In genomic region chr5:171857537-171857936, GRCh38 we compare ENCODE assay signal across 21 cellular contexts.
A peak's percentile ranks its signal among the peaks of the same experiment; 100 is the strongest.
DNase-seq lines count a peak whose midpoint lies in the region; ATAC-seq and TF ChIP-seq lines count a peak whose summit lies in the region.
"Had no signal": no experiment of that assay in that cellular context is flagged by ENCODE, and none has a peak within 500 bp of the region (broad histone marks: within the 10 kb centered on the region; RNA-seq: fewer than 3 reads in every experiment).

No MANE protein-coding gene starts in this region.

- no TSS peak for BruUV-seq in Caco-2 (replicated peaks; lab: Mats Ljungman, UMichigan)

- H3K9ac ChIP-seq in endodermal cell (ENCODE audit: extremely low read depth, low read length, poor library complexity, severe bottlenecking) = no peak overlapping the region
- H3K9ac ChIP-seq: SK-N-SH had no signal

- CTCF ChIA-PET in Caco-2 (lab: Charles Lee) = no interaction called here
- CTCF ChIA-PET in WTC11 (lab: Charles Lee) = interaction anchor here (0.7 to 2.4 kb wide), 22 partner anchors 11 to 439 kb away, joined by 3 to 24 read pairs (median 5); partner anchors contain the start of gene FGF18

- H3K27ac ChIP-seq in endodermal cell (ENCODE audit: low read depth, low read length) = peak overlapping the region; percentile 78
- H3K27ac ChIP-seq: A549, psoas muscle, suprapubic skin had no signal

- H3K4me1 Mint-ChIP-seq in Caco-2 (ENCODE audit: low read depth, unreplicated experiment) (no peaks in the 10 kb centered on the region), WTC11 (peaks cover 16% of the 10 kb centered on the region), endodermal cell (peaks cover 19% of the 10 kb centered on the region), nephron (peaks cover 21% of the 10 kb centered on the region)

- H3K36me3 ChIP-seq in Caco-2 (ENCODE audit: control insufficient read depth, insufficient read depth, low read length) (peaks cover 3% of the 10 kb centered on the region), endodermal cell (ENCODE audit: control insufficient read depth, insufficient read depth, low read length) (peaks cover 8% of the 10 kb centered on the region)

- WGBS in endodermal cell (ENCODE audit: insufficient coverage in 1 of 2, insufficient read length in 1 of 2), 2 experiments = 53 to 63% methylated on average over 5 to 13 of the region's 13 CpGs

- H3K36me3 Mint-ChIP-seq in Caco-2 (ENCODE audit: insufficient read depth, unreplicated experiment) (peaks cover 13% of the 10 kb centered on the region), WTC11 (no peaks in the 10 kb centered on the region; the same call in 1 of the 2 replicates), endodermal cell (ENCODE audit: low read depth) (peaks cover 25% of the 10 kb centered on the region), nephron (ENCODE audit: low read depth) (peaks cover 32% of the 10 kb centered on the region)

- ATAC-seq in WTC11 (no peak; the same call in 1 of the 2 replicates), GM21367 (IDR thresholded peaks at IDR 0.05; ENCODE audit: unreplicated experiment) (no peak), SK-N-SH treated with all-trans-retinoic acid at 6 μM for 48 hours (no peak), GM21360 (IDR thresholded peaks at IDR 0.05; ENCODE audit: unreplicated experiment) (no peak)

- TF ChIP-seq CTCF in Caco-2 (IDR thresholded peaks at IDR 0.05; ENCODE audit: insufficient read depth in 1 of 2, low read depth in 1 of 2, low read length in 1 of 2, severe bottlenecking in 1 of 2, unreplicated experiment in 1 of 2) (no peak), WTC11 (IDR thresholded peaks at IDR 0.05) (no peak), endodermal cell (conservative IDR thresholded peaks at IDR 0.05) (no peak), nephron (IDR thresholded peaks at IDR 0.05; ENCODE audit: unreplicated experiment in 3 of 3) (no peak)

- DNase-seq in Caco-2 (no peak), WTC11 (ENCODE audit: low spot score) (no peak), endodermal cell (peak; percentile 92)
- DNase-seq in stimulated activated CD4-positive, alpha-beta T cell treated with anti-CD3 and anti-CD28 coated beads, Interleukin-2, amount 100 ng/mL, for 48 hours = no peak
- DNase-seq: activated CD4-positive, alpha-beta T cell treated with anti-CD3 and anti-CD28 coated beads, Interleukin-2, amount 10 ng/mL, durations not matched to agents 24 days and 14 days; activated T-cell treated with anti-CD3 and anti-CD28 coated beads, Interleukin-2, amount 50 U/mL, for 48 hours; CD8-positive, alpha-beta memory T cell; DMS79 treated with DMSO at 0.1 percent for 48 hours; psoas muscle; SK-N-SH; stimulated activated CD4-positive, alpha-beta T cell treated with anti-CD3 and anti-CD28 coated beads, Interleukin-1b, Interleukin-23, amount 100 ng/mL, for 48 hours had no signal

- H3K9me3 ChIP-seq in Caco-2 (no peaks in the 10 kb centered on the region), endodermal cell (ENCODE audit: control insufficient read depth, low read length) (no peaks in the 10 kb centered on the region)
- H3K9me3 ChIP-seq: A549, psoas muscle, SK-N-SH, suprapubic skin had no signal

- H3K27me3 ChIP-seq in Caco-2 (replicated peaks; ENCODE audit: control insufficient read depth, insufficient read depth, low read length) (no peaks in the 10 kb centered on the region), endodermal cell (ENCODE audit: control insufficient read depth, insufficient read depth, low read length, poor library complexity, severe bottlenecking) (no peaks in the 10 kb centered on the region)
- H3K27me3 ChIP-seq: suprapubic skin had no signal

- no peaks in the 10 kb centered on the region for H3K27me3 Mint-ChIP-seq in Caco-2 (ENCODE audit: insufficient read depth, unreplicated experiment)
- no peaks in the 10 kb centered on the region for H3K27me3 Mint-ChIP-seq in WTC11 (ENCODE audit: low read depth)
- no peaks in the 10 kb centered on the region for H3K27me3 Mint-ChIP-seq in endodermal cell (ENCODE audit: insufficient read depth)
- no peaks in the 10 kb centered on the region for H3K27me3 Mint-ChIP-seq in nephron (ENCODE audit: low read depth)
- H3K27me3 Mint-ChIP-seq: activated CD4-positive, alpha-beta T cell treated with anti-CD3 and anti-CD28 coated beads, Interleukin-2, amount 10 ng/mL, durations not matched to agents 24 days and 14 days; activated naive CD4-positive, alpha-beta T cell treated with anti-CD3 and anti-CD28 coated beads, Interleukin-2, amount 50 U/mL, for 24 hours; CD8-positive, alpha-beta memory T cell; central memory CD8-positive, alpha-beta T cell had no signal

- H3K4me1 ChIP-seq in Caco-2 = no peaks in the 10 kb centered on the region
- H3K4me1 ChIP-seq in endodermal cell (ENCODE audit: control insufficient read depth, insufficient read depth, low read length) = peaks cover 3% of the 10 kb centered on the region
- H3K4me1 ChIP-seq: A549, psoas muscle, suprapubic skin had no signal

- H3K27ac Mint-ChIP-seq in Caco-2 (ENCODE audit: unreplicated experiment) = peak overlapping the region; percentile 46
- H3K27ac Mint-ChIP-seq in WTC11 = peak overlapping the region; percentile 34; the same call in 1 of the 2 replicates
- H3K27ac Mint-ChIP-seq in endodermal cell = peak overlapping the region; percentile 82
- peak overlapping the region; percentile 17 to 85 (median 78) for H3K27ac Mint-ChIP-seq in nephron
- H3K27ac Mint-ChIP-seq: activated CD4-positive, alpha-beta T cell treated with anti-CD3 and anti-CD28 coated beads, Interleukin-2, amount 10 ng/mL, durations not matched to agents 24 days and 14 days; immature natural killer cell; T-helper 2 cell treated with Interferon-gamma antibody and Interleukin-4, amounts not matched to agents 5 μg/mL and 100 μg/mL, for 36 hours had no signal

- POLR2A ChIA-PET in Caco-2 (lab: Charles Lee) (no interaction called here), WTC11 (lab: Charles Lee) (no interaction called here)

- no peak overlapping the region for H3K4me3 ChIP-seq in Caco-2 (ENCODE audit: low read depth, low read length)
- H3K4me3 ChIP-seq in endodermal cell (ENCODE audit: low read length) = no peak overlapping the region
- H3K4me3 ChIP-seq: A549, psoas muscle, suprapubic skin had no signal

- H3K9me3 Mint-ChIP-seq in Caco-2 (ENCODE audit: unreplicated experiment) (no peaks in the 10 kb centered on the region), WTC11 (peaks cover 4% of the 10 kb centered on the region), endodermal cell (no peaks in the 10 kb centered on the region), nephron (no peaks in the 10 kb centered on the region)
- H3K9me3 Mint-ChIP-seq: activated CD4-positive, alpha-beta T cell treated with anti-CD3 and anti-CD28 coated beads, Interleukin-2, amount 10 ng/mL, durations not matched to agents 24 days and 14 days; activated naive CD4-positive, alpha-beta T cell treated with anti-CD3 and anti-CD28 coated beads, Interleukin-2, amount 50 U/mL, for 24 hours; immature natural killer cell; T-helper 2 cell treated with Interferon-gamma antibody and Interleukin-4, amounts not matched to agents 5 μg/mL and 100 μg/mL, for 36 hours had no signal

- H3K4me3 Mint-ChIP-seq in Caco-2 (ENCODE audit: unreplicated experiment) = no peak overlapping the region
- no peak overlapping the region for H3K4me3 Mint-ChIP-seq in WTC11
- H3K4me3 Mint-ChIP-seq in endodermal cell = no peak overlapping the region
- peak overlapping the region in 1 of 3 experiments; percentile 15 for H3K4me3 Mint-ChIP-seq in nephron
- H3K4me3 Mint-ChIP-seq: activated CD4-positive, alpha-beta T cell treated with anti-CD3 and anti-CD28 coated beads, Interleukin-2, amount 10 ng/mL, durations not matched to agents 24 days and 14 days; activated naive CD4-positive, alpha-beta T cell treated with anti-CD3 and anti-CD28 coated beads, Interleukin-2, amount 50 U/mL, for 24 hours; CD8-positive, alpha-beta memory T cell; central memory CD8-positive, alpha-beta T cell; immature natural killer cell; T-helper 2 cell treated with Interferon-gamma antibody and Interleukin-4, amounts not matched to agents 5 μg/mL and 100 μg/mL, for 36 hours had no signal

- intact Hi-C loops in Caco-2 (cut with micrococcal nuclease; ENCODE audit: unreplicated experiment) = no loop called here

TF ChIP-seq in WTC11, 78 proteins besides CTCF, POLR2A, EP300 and RAD21 (continues in another document):
- TF ChIP-seq ZSCAN18 (CRISPR knock-in tag; IDR thresholded peaks at IDR 0.05) = no peak

TF ChIP-seq in SK-N-SH treated with all-trans-retinoic acid at 6 μM for 48 hours, 23 proteins besides CTCF, POLR2A, EP300 and RAD21 (continues in another document):
- TF ChIP-seq ZFP30 (CRISPR knock-in tag; IDR thresholded peaks at IDR 0.05) = no peak
- no peak for TF ChIP-seq PATZ1 (CRISPR knock-in tag; IDR thresholded peaks at IDR 0.05; ENCODE audit: borderline replicate concordance)
- TF ChIP-seq ZNF8 (CRISPR knock-in tag; IDR thresholded peaks at IDR 0.05) = no peak
- TF ChIP-seq ZNF565 (CRISPR knock-in tag; conservative IDR thresholded peaks at IDR 0.05; ENCODE audit: low read depth) = no peak
- no peak for TF ChIP-seq SNAI2 (CRISPR knock-in tag; IDR thresholded peaks at IDR 0.05)
- TF ChIP-seq RARB (CRISPR knock-in tag; IDR thresholded peaks at IDR 0.05) = no peak
- TF ChIP-seq CSDC2 (CRISPR knock-in tag; IDR thresholded peaks at IDR 0.05) = no peak
